8 cellular contexts compared by ENCODE assay signal in the genomic region with DNA sequence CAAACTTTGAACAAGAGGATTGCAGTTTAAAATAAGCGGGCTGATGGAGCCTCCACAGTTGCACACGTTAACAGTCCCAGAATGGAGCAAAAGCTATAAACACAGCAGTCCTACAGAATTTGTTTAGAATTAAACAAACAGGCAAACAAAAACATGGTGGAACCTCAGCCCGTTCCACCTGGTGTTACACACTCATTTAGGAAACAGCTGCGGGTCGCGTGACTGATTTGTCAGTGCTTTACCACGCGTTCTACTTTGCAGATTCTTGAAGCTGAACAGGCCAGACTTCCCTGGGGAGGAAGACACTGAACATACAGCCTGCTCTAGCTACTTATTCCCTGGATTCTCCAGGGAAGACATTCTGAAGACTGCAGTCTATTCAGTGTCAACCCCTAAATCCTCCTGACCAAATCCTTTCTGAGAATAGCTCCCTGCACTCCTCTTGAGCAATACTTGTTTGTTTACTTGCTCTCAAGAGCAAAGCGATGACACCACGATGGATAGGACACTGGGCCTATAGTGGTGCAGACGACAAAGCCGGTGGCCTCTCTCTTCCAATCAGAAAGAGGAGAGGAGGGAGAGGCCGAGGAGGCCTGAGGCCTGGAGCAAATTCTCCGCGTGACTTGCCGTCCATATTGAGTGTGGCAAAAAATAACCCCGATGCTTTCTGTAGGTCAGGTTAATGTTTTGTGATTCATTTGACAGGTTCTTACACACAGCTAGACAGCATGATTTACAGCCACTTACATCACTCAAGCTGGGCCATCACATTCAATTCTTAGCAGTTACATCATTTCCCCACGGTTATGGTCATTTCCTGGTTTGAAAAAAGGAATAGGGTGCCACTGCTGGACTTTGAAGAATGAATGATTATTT. TPM values are rescaled to one million over a fixed set of nuclear protein-coding genes. Genes with fewer than 3 reads are reported as not detected.
DNase-seq lines count a peak whose midpoint lies in the region; ATAC-seq, FAIRE-seq and TF ChIP-seq lines count a peak whose summit lies in the region.

No MANE protein-coding gene starts in this region.

- H3K27ac ChIP-seq in adipose tissue (ENCODE audit: low read depth, low read length) (peak overlapping the region; percentile 73), parathyroid adenoma (peak overlapping the region; percentile 93), tibial nerve (peak overlapping the region; percentile 84 to 98 (median 96))

- H3K79me2 ChIP-seq in parathyroid adenoma: no peaks in the 10 kb centered on the region

- peak overlapping the region; percentile 69 for H3K4me2 ChIP-seq in parathyroid adenoma (ENCODE audit: low read length)

- 7 to 11% (median 10%) methylated on average over 18 of the region's 18 CpGs for WGBS in adipose tissue, 3 donors
- WGBS in tibial nerve, 2 donors: 6 to 9% methylated on average over 18 of the region's 18 CpGs

- peak; percentile 37; the same call in 1 of the 2 replicates for TF ChIP-seq POLR2A in GM12892 (IDR thresholded peaks at IDR 0.05; ENCODE audit: low read depth, low read length)
- peak; percentile 61 to 88 for TF ChIP-seq POLR2A in tibial nerve (IDR thresholded peaks at IDR 0.05)

- peak overlapping the region; percentile 71 for H2AFZ ChIP-seq in parathyroid adenoma

- H3K9me3 ChIP-seq in parathyroid adenoma (ENCODE audit: control insufficient read depth, low read length): no peaks in the 10 kb centered on the region
- H3K9me3 ChIP-seq in tibial nerve: no peaks in the 10 kb centered on the region

- ATAC-seq in HG02852 (IDR thresholded peaks at IDR 0.05; ENCODE audit: unreplicated experiment): peak; percentile 50

- FAIRE-seq in GM12892 (lab: Jason Lieb, UNC): peak; percentile 86

- DNase-seq in GM12892 (ENCODE audit: insufficient read length): peak; percentile 69
- peak; percentile 97 for DNase-seq in NCI-H1436 (lab: John Stamatoyannopoulos, UW)
- DNase-seq in SW 1271 (lab: John Stamatoyannopoulos, UW): peak; percentile 97 to 98
- peak; percentile 94 for DNase-seq in cardiac septum (ENCODE audit: low spot score)
- DNase-seq in tibial nerve (ENCODE audit: low spot score in 2 of 2): peak; percentile 83 to 92

- H3K36me3 ChIP-seq in parathyroid adenoma (ENCODE audit: control insufficient read depth, insufficient read depth, low read length) (no peaks in the 10 kb centered on the region), tibial nerve (no peaks in the 10 kb centered on the region)

- H3K4me3 ChIP-seq in parathyroid adenoma (ENCODE audit: low read depth, low read length) (peak overlapping the region; percentile 45), tibial nerve (peak overlapping the region; percentile 4 to 36 (median 14))

- TF ChIP-seq EP300 in tibial nerve (IDR thresholded peaks at IDR 0.05): peak; percentile 90 to 99

- TF ChIP-seq CTCF in parathyroid adenoma (IDR thresholded peaks at IDR 0.05) (no peak), tibial nerve (IDR thresholded peaks at IDR 0.05) (peak in 1 of 5 experiments; percentile 27)

- no peak overlapping the region for H3K9ac ChIP-seq in parathyroid adenoma

- H3K4me1 ChIP-seq in parathyroid adenoma: peaks cover 10% of the 10 kb centered on the region
- H3K4me1 ChIP-seq in tibial nerve: peaks cover 0 to 49% (median 24%) of the 10 kb centered on the region in 4 donors

- H3K27me3 ChIP-seq in parathyroid adenoma (ENCODE audit: control insufficient read depth, insufficient read depth, low read length): no peaks in the 10 kb centered on the region
- H3K27me3 ChIP-seq in tibial nerve: no peaks in the 10 kb centered on the region

- intact Hi-C loops in cardiac septum (cut with DNase I): no loop called here

RNA-seq across cellular contexts. Expression of gene MAP1LC3B, which starts 4.0 kb away (rescaled TPM):
- 34.6 TPM for polyA plus RNA-seq in GM12892 (2012; ENCODE audit: missing spikeins)
- polyA plus RNA-seq in adipose tissue: 10 to 100 TPM; 16.7 to 91.2 (median 74.2) TPM
- 113 TPM for total RNA-seq in cardiac septum
- total RNA-seq in tibial nerve: 10 to 100 TPM; 60.9 to 78.1 (median 68.2) TPM

RNA-seq across cellular contexts. Expression of gene FBXO31, which starts 4.6 kb away (rescaled TPM):
- polyA plus RNA-seq in GM12892 (2012; ENCODE audit: missing spikeins): 10.6 TPM
- polyA plus RNA-seq in adipose tissue: 10 to 100 TPM; 14.6 to 26.6 (median 23.6) TPM
- total RNA-seq in cardiac septum (73.9 TPM), tibial nerve (100 to 1,000 TPM in 3 of 4 donors, 10 to 100 TPM in 1; 89.4 to 241 (median 147) TPM)

Comparison
In these comparisons a context has a peak if more than half of its experiments do, and no peak if none do; other contexts are left out.
1. Peak in every context shown above with its lines: DNase-seq, ATAC-seq, H3K4me3 ChIP-seq and H3K27ac ChIP-seq.